In the genomic region with DNA sequence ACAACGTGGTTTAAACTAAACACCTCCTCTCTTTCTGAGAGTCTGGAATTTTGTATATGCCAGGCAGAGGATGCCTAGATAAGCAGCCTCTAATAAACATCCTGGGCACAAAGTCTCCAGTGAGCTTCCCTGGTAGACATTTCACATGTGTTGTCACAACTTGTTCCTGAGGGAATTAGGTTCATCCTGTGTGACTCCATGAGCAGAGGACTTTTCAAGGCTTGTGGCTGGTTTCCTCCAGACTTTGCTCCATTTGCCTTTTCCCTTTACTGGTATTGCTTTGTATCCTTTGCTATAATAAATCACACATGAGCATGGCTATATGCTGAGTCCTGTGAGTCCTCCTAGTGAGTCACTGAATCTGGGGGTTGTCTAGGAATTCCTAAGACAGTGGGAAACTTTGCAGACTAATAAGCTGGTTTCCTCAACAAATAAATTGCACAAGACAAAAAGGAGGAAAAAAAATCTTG, we compare ENCODE assay signal across 13 cellular contexts.
DNase-seq lines count a peak whose midpoint lies in the region; ATAC-seq and TF ChIP-seq lines count a peak whose summit lies in the region.
"Had no signal": no experiment of that assay in that cellular context is flagged by ENCODE, and none has a peak within 500 bp of the region (broad histone marks: within the 10 kb centered on the region; RNA-seq: fewer than 3 reads in every experiment).

No MANE protein-coding gene starts in this region.

- TF ChIP-seq POLR2A in gastroesophageal sphincter (IDR thresholded peaks at IDR 0.05): no peak
- no peak for TF ChIP-seq POLR2A in GM18505 (IDR thresholded peaks at IDR 0.05; ENCODE audit: borderline replicate concordance, extremely low read depth, insufficient read depth, insufficient read length)

- no peaks in the 10 kb centered on the region for H3K36me3 ChIP-seq in adipocyte (ENCODE audit: control insufficient read depth, insufficient read depth, low read length, severe bottlenecking)
- no peaks in the 10 kb centered on the region for H3K36me3 ChIP-seq in smooth muscle cell (ENCODE audit: low read depth)
- no peaks in the 10 kb centered on the region for H3K36me3 ChIP-seq in gastroesophageal sphincter

- no peaks in the 10 kb centered on the region for H3K4me1 Mint-ChIP-seq in activated T-cell treated with anti-CD3 and anti-CD28 coated beads, Interleukin-2, amount 50 U/mL, for 24 hours (ENCODE audit: low read depth)
- H3K4me1 Mint-ChIP-seq: T-cell had no signal

- H3K36me3 Mint-ChIP-seq in activated T-cell treated with anti-CD3 and anti-CD28 coated beads, Interleukin-2, amount 50 U/mL, for 24 hours (ENCODE audit: low read depth): no peaks in the 10 kb centered on the region
- H3K36me3 Mint-ChIP-seq: T-cell had no signal

- H3K27ac ChIP-seq in smooth muscle cell (ENCODE audit: low read depth): peak overlapping the region; percentile 86
- H3K27ac ChIP-seq in gastroesophageal sphincter: no peak overlapping the region

- DNase-seq in HFF-Myc (ENCODE audit: extremely low read depth, low read depth): peak; percentile 70
- DNase-seq in adipocyte (ENCODE audit: low read depth): peak; percentile 85
- DNase-seq in fibroblast of the conjunctiva (ENCODE audit: low read depth): peak; percentile 65
- DNase-seq in smooth muscle cell (lab: John Stamatoyannopoulos, UW; ENCODE audit: unreplicated experiment): no peak
- no peak for DNase-seq in activated T-cell treated with anti-CD3 and anti-CD28 coated beads, Interleukin-2, amount 50 U/mL, for 24 hours
- DNase-seq: DND-41; NCI-H146; stimulated activated CD4-positive, alpha-beta T cell treated with anti-CD3 and anti-CD28 coated beads, Interleukin-2, amount 100 ng/mL, for 48 hours; stimulated activated naive CD8-positive, alpha-beta T cell treated with anti-CD3 and anti-CD28 coated beads, Interleukin-15, Interleukin-2, amounts not matched to agents 100 U/mL and 50 U/mL, for 24 hours; T-cell had no signal

- no peak for TF ChIP-seq EP300 in gastroesophageal sphincter (IDR thresholded peaks at IDR 0.05)

- TF ChIP-seq CTCF in HFF-Myc (IDR thresholded peaks at IDR 0.05; ENCODE audit: low read depth, low read length, missing control alignments) (no peak), smooth muscle cell (IDR thresholded peaks at IDR 0.05; ENCODE audit: borderline replicate concordance, insufficient read depth, poor library complexity, severe bottlenecking) (no peak), gastroesophageal sphincter (IDR thresholded peaks at IDR 0.05) (no peak)

- H3K27me3 ChIP-seq in adipocyte (replicated peaks; ENCODE audit: control insufficient read depth, insufficient read depth, low read length) (no peaks in the 10 kb centered on the region), smooth muscle cell (ENCODE audit: low read depth) (no peaks in the 10 kb centered on the region), gastroesophageal sphincter (no peaks in the 10 kb centered on the region)

- H3K27ac Mint-ChIP-seq in activated T-cell treated with anti-CD3 and anti-CD28 coated beads, Interleukin-2, amount 50 U/mL, for 24 hours: no peak overlapping the region
- H3K27ac Mint-ChIP-seq: T-cell had no signal

- H3K9ac ChIP-seq in adipocyte (ENCODE audit: low read length): no peak overlapping the region
- peak overlapping the region; percentile 33 for H3K9ac ChIP-seq in smooth muscle cell (ENCODE audit: low read depth)

- 3% methylated on average over 1 of the region's 1 CpG for WGBS in smooth muscle cell (ENCODE audit: low lambda C conversion rate)
- 33% methylated on average over 1 of the region's 1 CpG; no CpG with 5 or more reads in 1 of the 2 donors for WGBS in gastroesophageal sphincter (ENCODE audit: low coverage in 1 of 2), 2 donors

- no peaks in the 10 kb centered on the region for H3K79me2 ChIP-seq in smooth muscle cell (ENCODE audit: low read depth)

- H4K20me1 ChIP-seq in smooth muscle cell (ENCODE audit: low read depth): no peaks in the 10 kb centered on the region

- H3K9me3 ChIP-seq in adipocyte (ENCODE audit: control insufficient read depth, low read length) (no peaks in the 10 kb centered on the region), smooth muscle cell (replicated peaks; ENCODE audit: low read depth) (no peaks in the 10 kb centered on the region), gastroesophageal sphincter (no peaks in the 10 kb centered on the region)

- peak overlapping the region; percentile 58 for H3K4me2 ChIP-seq in smooth muscle cell

- ATAC-seq in gastroesophageal sphincter (no peak), GM21447 (IDR thresholded peaks at IDR 0.05; ENCODE audit: unreplicated experiment) (no peak), GM18505 (IDR thresholded peaks at IDR 0.05; ENCODE audit: unreplicated experiment) (no peak)
- ATAC-seq: stimulated activated naive CD8-positive, alpha-beta T cell treated with anti-CD3 and anti-CD28 coated beads, Interleukin-15, Interleukin-2, amounts not matched to agents 100 U/mL and 50 U/mL, for 24 hours; T-cell had no signal

- peaks cover 8% of the 10 kb centered on the region for H3K4me1 ChIP-seq in adipocyte (ENCODE audit: control insufficient read depth, insufficient read depth, low read length)
- H3K4me1 ChIP-seq in smooth muscle cell (ENCODE audit: low read depth): peaks cover 7% of the 10 kb centered on the region
- no peaks in the 10 kb centered on the region for H3K4me1 ChIP-seq in gastroesophageal sphincter

- no peaks in the 10 kb centered on the region for H3K9me3 Mint-ChIP-seq in activated T-cell treated with anti-CD3 and anti-CD28 coated beads, Interleukin-2, amount 50 U/mL, for 24 hours

- no peak overlapping the region for H2AFZ ChIP-seq in smooth muscle cell (ENCODE audit: low read depth)

- no peak overlapping the region for H3K4me3 ChIP-seq in HFF-Myc (replicated peaks; ENCODE audit: low read depth, low read length)
- no peak overlapping the region for H3K4me3 ChIP-seq in adipocyte (ENCODE audit: low read length)
- H3K4me3 ChIP-seq in smooth muscle cell: no peak overlapping the region
- no peak overlapping the region for H3K4me3 ChIP-seq in gastroesophageal sphincter

- no peak overlapping the region for H3K4me3 Mint-ChIP-seq in activated T-cell treated with anti-CD3 and anti-CD28 coated beads, Interleukin-2, amount 50 U/mL, for 24 hours
- H3K4me3 Mint-ChIP-seq: T-cell had no signal

- peaks cover 4% of the 10 kb centered on the region for H3K27me3 Mint-ChIP-seq in activated T-cell treated with anti-CD3 and anti-CD28 coated beads, Interleukin-2, amount 50 U/mL, for 24 hours

- H3F3A ChIP-seq in smooth muscle cell (ENCODE audit: low read depth): peaks cover 11% of the 10 kb centered on the region

Comparison
In these comparisons a context has a peak if more than half of its experiments do, and no peak if none do; other contexts are left out.
1. DNase-seq: peak in HFF-Myc (single experiment), adipocyte (single experiment) and fibroblast of the conjunctiva (single experiment); none in smooth muscle cell (single experiment) and activated T-cell treated with anti-CD3 and anti-CD28 coated beads, Interleukin-2, amount 50 U/mL, for 24 hours (single experiment).